In genomic region chr11:48063424-48063978, GRCh38 we compare ENCODE assay signal across 8 cellular contexts.
DNase-seq lines count a peak whose midpoint lies in the region; ATAC-seq, FAIRE-seq and TF ChIP-seq lines count a peak whose summit lies in the region.

No MANE protein-coding gene starts in this region.

- TF ChIP-seq CTCF in CD14-positive monocyte (IDR thresholded peaks at IDR 0.05) (no peak), PC-3 (conservative IDR thresholded peaks at IDR 0.05; ENCODE audit: low read depth, low read length) (no peak), fibroblast of mammary gland (conservative IDR thresholded peaks at IDR 0.05; ENCODE audit: control insufficient read depth, insufficient read depth, low read depth, low read length) (no peak), osteocyte (IDR thresholded peaks at IDR 0.05) (no peak)

- intact Hi-C loops in CD14-positive monocyte (cut with micrococcal nuclease) (loop anchor here in 1 of 2 donors (10.0 kb wide), 1 partner anchor 49 kb away; no protein-coding TSS in a partner anchor), PC-3 (cut with micrococcal nuclease) (no loop called here)

- BruUV-seq in PC-3 (replicated peaks; lab: Mats Ljungman, UMichigan), result no TSS peak

- no peaks in the 10 kb centered on the region for H3F3A ChIP-seq in PC-3 (ENCODE audit: low read length, unreplicated experiment)

- peaks cover 0 to 2% (median 0%) of the 10 kb centered on the region in 7 donors for H3K9me3 Mint-ChIP-seq in CD14-positive monocyte
- H3K9me3 Mint-ChIP-seq in osteocyte (ENCODE audit: unreplicated experiment), result no peaks in the 10 kb centered on the region

- POLR2A ChIA-PET in PC-3 (lab: Charles Lee; ENCODE audit: unreplicated experiment), result interaction anchor here (0.7 kb wide), 2 partner anchors 8 to 27 kb away, joined by 4 to 5 read pairs; no protein-coding TSS in a partner anchor

- H3K4me1 ChIP-seq in PC-3 (ENCODE audit: insufficient read depth, low read length), result peaks cover 35% of the 10 kb centered on the region

- H3K9me2 ChIP-seq in PC-3 (replicated peaks; ENCODE audit: low read length), result no peaks in the 10 kb centered on the region

- peak overlapping the region; percentile 65 for H3K27ac ChIP-seq in PC-3 (ENCODE audit: low read length)

- H4K20me1 ChIP-seq in PC-3 (ENCODE audit: low read length), result no peaks in the 10 kb centered on the region

- peak overlapping the region; percentile 59 for H3K4me2 ChIP-seq in PC-3 (ENCODE audit: low read length)

- H2AFZ ChIP-seq in PC-3 (ENCODE audit: low read length), result peak overlapping the region; percentile 24; the same call in 1 of the 2 replicates

- H3K4me3 ChIP-seq in PC-3 (ENCODE audit: low read length) (0 out of 2 replicates have a peak overlapping the region, but pooled peaks have one; percentile 10), fibroblast of mammary gland (ENCODE audit: control insufficient read depth, low read depth, low read length) (no peak overlapping the region)

- H3K4me1 Mint-ChIP-seq in CD14-positive monocyte (peaks cover 74% of the 10 kb centered on the region), osteocyte (ENCODE audit: unreplicated experiment) (peaks cover 41% of the 10 kb centered on the region)

- H3K9me3 ChIP-seq in PC-3 (ENCODE audit: low read length), result no peaks in the 10 kb centered on the region

- H3K27ac Mint-ChIP-seq in CD14-positive monocyte, result peak overlapping the region; percentile 84 to 90 (median 88)
- peak overlapping the region; percentile 87 for H3K27ac Mint-ChIP-seq in osteocyte (ENCODE audit: unreplicated experiment)

- peak; percentile 61 for ATAC-seq in PC-3
- no peak for ATAC-seq in GM18867 (IDR thresholded peaks at IDR 0.05; ENCODE audit: unreplicated experiment)

- peaks cover 55% of the 10 kb centered on the region for H3K79me2 ChIP-seq in PC-3 (ENCODE audit: low read length)

- CTCF ChIA-PET in PC-3 (lab: Charles Lee), result interaction anchor here (0.6 to 0.7 kb wide), 7 partner anchors 34 to 604 kb away, joined by 3 to 5 read pairs (median 4); no protein-coding TSS in a partner anchor

- DNase-seq in CD14-positive monocyte (ENCODE audit: low spot score) (no peak), PC-3 (peak; percentile 88), fibroblast of mammary gland (ENCODE audit: low read depth) (peak; percentile 95), osteocyte (ENCODE audit: extremely low spot score, unreplicated experiment) (no peak), GM19239 (ENCODE audit: insufficient read length, low spot score) (no peak), putamen (ENCODE audit: low spot score) (no peak), cerebellar nuclear complex (lab: John Stamatoyannopoulos, UW) (no peak)

- H3K27me3 ChIP-seq in PC-3 (ENCODE audit: low read length), result no peaks in the 10 kb centered on the region

- peak overlapping the region; percentile 27 for H3K9ac ChIP-seq in PC-3 (ENCODE audit: low read length)

- FAIRE-seq in GM19239 (lab: Jason Lieb, UNC), result no peak

- no peaks in the 10 kb centered on the region for H3K27me3 Mint-ChIP-seq in CD14-positive monocyte (ENCODE audit: low read depth in 3 of 3)
- no peaks in the 10 kb centered on the region for H3K27me3 Mint-ChIP-seq in osteocyte (ENCODE audit: unreplicated experiment)

- H3K36me3 Mint-ChIP-seq in CD14-positive monocyte, result peaks cover 20 to 37% of the 10 kb centered on the region in 2 donors
- no peaks in the 10 kb centered on the region for H3K36me3 Mint-ChIP-seq in osteocyte (ENCODE audit: unreplicated experiment)

- peak overlapping the region; percentile 1 to 71 for H3K4me3 Mint-ChIP-seq in CD14-positive monocyte
- H3K4me3 Mint-ChIP-seq in osteocyte (ENCODE audit: unreplicated experiment), result peak overlapping the region; percentile 43

- no peaks in the 10 kb centered on the region for H3K36me3 ChIP-seq in PC-3 (ENCODE audit: low read depth, low read length)

Comparison
In these comparisons a context has a peak if more than half of its experiments do, and no peak if none do; other contexts are left out.
1. DNase-seq: peak in PC-3 (single experiment) and fibroblast of mammary gland (single experiment); none in CD14-positive monocyte (single experiment), osteocyte (single experiment), GM19239 (single experiment), putamen (single experiment) and cerebellar nuclear complex (0 of 2).